8 cellular contexts compared by ENCODE assay signal in the genomic region with DNA sequence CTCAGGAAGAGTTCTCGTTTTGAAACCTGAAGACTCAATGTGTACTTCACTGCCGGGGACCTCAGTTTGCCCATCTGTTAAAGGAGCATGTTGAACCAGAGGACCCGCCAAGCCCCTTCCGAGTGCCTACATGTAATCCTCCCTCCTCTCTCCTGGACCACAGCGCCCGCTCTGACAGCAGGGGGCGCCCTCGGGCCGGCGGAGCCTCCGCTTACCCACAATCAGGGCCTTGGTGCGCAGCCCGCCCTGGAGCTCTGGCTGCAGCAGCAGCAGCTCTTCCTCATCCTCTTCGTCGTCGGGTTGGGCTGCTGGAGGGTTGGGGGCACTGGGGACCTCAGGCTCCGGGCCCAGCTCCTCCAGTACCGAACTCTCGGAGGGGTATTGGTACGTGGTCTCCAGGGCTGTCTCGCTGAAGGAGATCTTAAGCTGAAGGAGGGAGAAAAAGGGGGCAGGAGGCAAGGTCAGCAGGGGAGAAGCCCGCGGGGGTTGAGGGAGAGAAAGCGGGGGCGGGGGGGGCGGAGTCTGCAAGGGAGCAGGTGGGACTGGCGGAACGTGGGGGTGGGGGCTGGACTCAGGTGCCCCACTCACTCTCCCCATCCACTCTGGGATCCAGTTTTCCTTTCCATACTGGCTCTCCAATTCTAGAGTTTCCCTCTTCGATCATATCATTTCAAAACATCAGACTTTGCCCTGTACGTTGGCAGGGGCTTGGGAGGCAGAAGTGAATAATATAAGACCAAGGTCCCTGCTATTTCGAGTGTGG. TPM values are rescaled to one million over a fixed set of nuclear protein-coding genes. Genes with fewer than 3 reads are reported as not detected.
DNase-seq lines count a peak whose midpoint lies in the region; ATAC-seq and TF ChIP-seq lines count a peak whose summit lies in the region.

No MANE protein-coding gene starts in this region.

- CTCF ChIA-PET in CD8-positive, alpha-beta T cell (lab: Charles Lee): interaction anchor here (0.6 to 17.5 kb wide), 36 partner anchors 9 to 776 kb away, joined by 3 to 879 read pairs (median 4); partner anchors contain the start of genes MDC1, NRM and TUBB
- CTCF ChIA-PET in HCT116 (lab: Charles Lee): interaction anchor here (0.6 to 3.9 kb wide), 16 partner anchors 8 to 688 kb away, joined by 3 to 70 read pairs (median 6); partner anchors contain the start of genes MDC1, NRM and TUBB
- CTCF ChIA-PET in activated CD4-positive, alpha-beta T cell treated with anti-CD3 and anti-CD28 coated beads for 36 hours (lab: Charles Lee): interaction anchor here (0.5 to 5.2 kb wide), 35 partner anchors 9 to 881 kb away, joined by 3 to 97 read pairs (median 4); partner anchors contain the start of genes ABCF1, GTF2H4, MDC1 and NRM

- no peaks in the 10 kb centered on the region for H4K20me1 ChIP-seq in HCT116 (ENCODE audit: insufficient read depth)

- H3K27ac ChIP-seq in CD8-positive, alpha-beta T cell (ENCODE audit: low read depth, low read length): peak overlapping the region; percentile 21
- H3K27ac ChIP-seq in HCT116 (ENCODE audit: low read depth, low read length): 0 out of 2 replicates have a peak overlapping the region, but pooled peaks have one; percentile 8

- no peaks in the 10 kb centered on the region for H3K27me3 Mint-ChIP-seq in CD8-positive, alpha-beta T cell (ENCODE audit: low read depth)
- no peaks in the 10 kb centered on the region for H3K27me3 Mint-ChIP-seq in activated CD4-positive, alpha-beta T cell treated with anti-CD3 and anti-CD28 coated beads for 36 hours

- peaks cover 72% of the 10 kb centered on the region for H3K36me3 Mint-ChIP-seq in CD8-positive, alpha-beta T cell
- H3K36me3 Mint-ChIP-seq in activated CD4-positive, alpha-beta T cell treated with anti-CD3 and anti-CD28 coated beads for 36 hours (ENCODE audit: low read depth): peaks cover 79% of the 10 kb centered on the region

- ATAC-seq in CD8-positive, alpha-beta T cell: peak; percentile 32
- ATAC-seq in HCT116 (peak; percentile 85), left colon (peak; percentile 88), HG03175 (IDR thresholded peaks at IDR 0.05; ENCODE audit: unreplicated experiment) (no peak)
- peak; percentile 37 for ATAC-seq in activated CD4-positive, alpha-beta T cell treated with anti-CD3 and anti-CD28 coated beads for 36 hours

- H3K4me1 Mint-ChIP-seq in CD8-positive, alpha-beta T cell (ENCODE audit: low read depth): peaks cover 38% of the 10 kb centered on the region
- peaks cover 23% of the 10 kb centered on the region for H3K4me1 Mint-ChIP-seq in activated CD4-positive, alpha-beta T cell treated with anti-CD3 and anti-CD28 coated beads for 36 hours

- BruUV-seq in HCT116 (replicated peaks; lab: Mats Ljungman, UMichigan): no TSS peak

- POLR2A ChIA-PET in CD8-positive, alpha-beta T cell (lab: Charles Lee): interaction anchor here (0.5 to 16.5 kb wide), 14 partner anchors 8 to 205 kb away, joined by 3 to 324 read pairs (median 4); partner anchors contain the start of genes DDR1, MDC1, MRPS18B and NRM
- POLR2A ChIA-PET in HCT116 (lab: Charles Lee): interaction anchor here (0.7 to 2.6 kb wide), 6 partner anchors 8 to 82 kb away, joined by 4 to 15 read pairs (median 6); partner anchors contain the start of gene MDC1
- POLR2A ChIA-PET in activated CD4-positive, alpha-beta T cell treated with anti-CD3 and anti-CD28 coated beads for 36 hours (lab: Charles Lee): interaction anchor here (0.5 to 1.6 kb wide), 10 partner anchors 8 to 52 kb away, joined by 3 to 18 read pairs (median 4); partner anchors contain the start of genes C6orf136 and MDC1

- H3K9ac ChIP-seq in HCT116 (ENCODE audit: low read length): 0 out of 2 replicates have a peak overlapping the region, but pooled peaks have one; percentile 19

- H3K27me3 ChIP-seq in CD8-positive, alpha-beta T cell (ENCODE audit: insufficient read depth, low read length): no peaks in the 10 kb centered on the region
- H3K27me3 ChIP-seq in HCT116 (ENCODE audit: insufficient read depth, low read length): no peaks in the 10 kb centered on the region

- RAD21 ChIA-PET in HCT116 (lab: Charles Lee; ENCODE audit: low non-redundant PET in 1 of 2, low total read pairs in 2 of 2, uncharacterized antibody in 2 of 2, unreplicated experiment in 2 of 2): interaction anchor here (1.0 to 2.0 kb wide), 4 partner anchors 44 to 52 kb away, joined by 3 to 22 read pairs (median 12); no protein-coding TSS in a partner anchor

- TF ChIP-seq POLR2A in HCT116 (IDR thresholded peaks at IDR 0.05; ENCODE audit: borderline replicate concordance, extremely low read depth, insufficient read depth, insufficient read length): no peak

- H3K27ac Mint-ChIP-seq in CD8-positive, alpha-beta T cell: peak overlapping the region; percentile 99
- H3K27ac Mint-ChIP-seq in activated CD4-positive, alpha-beta T cell treated with anti-CD3 and anti-CD28 coated beads for 36 hours: peak overlapping the region; percentile 97

- TF ChIP-seq CTCF in CD8-positive, alpha-beta T cell (IDR thresholded peaks at IDR 0.05): peak; percentile 92
- TF ChIP-seq CTCF in HCT116 (IDR thresholded peaks at IDR 0.05 in 2 of 3, conservative IDR thresholded peaks at IDR 0.05 in 1 of 3; ENCODE audit: borderline replicate concordance in 1 of 3, insufficient read depth in 1 of 3, low read depth in 2 of 3, low read length in 2 of 3): peak in 2 of 3 experiments; percentile 96; a peak in 4 of 6 replicates

- no peaks in the 10 kb centered on the region for H3K9me3 ChIP-seq in CD8-positive, alpha-beta T cell (ENCODE audit: low read length)
- H3K9me3 ChIP-seq in HCT116 (ENCODE audit: control insufficient read depth in 1 of 2, insufficient read depth in 1 of 2, low read depth in 1 of 2, low read length in 2 of 2): no peaks in the 10 kb centered on the region

- intact Hi-C loops in CD8-positive, alpha-beta T cell (cut with DNase I, micrococcal nuclease): loop anchor here (1.0 to 10.0 kb wide), 4 partner anchors 43 to 408 kb away; no protein-coding TSS in a partner anchor
- intact Hi-C loops in HCT116 (cut with micrococcal nuclease): loop anchor here (1.0 to 5.0 kb wide), 5 partner anchors 43 to 408 kb away; no protein-coding TSS in a partner anchor
- intact Hi-C loops in activated CD4-positive, alpha-beta T cell treated with anti-CD3 and anti-CD28 coated beads for 36 hours (cut with DNase I, micrococcal nuclease): loop anchor here (1.0 to 5.0 kb wide), 5 partner anchors 43 to 198 kb away; partner anchors contain the start of gene FLOT1 (in 1 of the 2)
- intact Hi-C loops in left colon (cut with DNase I, micrococcal nuclease): loop anchor here (2.0 to 10.0 kb wide), 4 partner anchors 43 to 206 kb away; partner anchors contain the start of genes DDR1 (in 1 of the 2), FLOT1 (in 1 of the 2), IER3 (in 1 of the 2) and TUBB (in 1 of the 2)

- H2AFZ ChIP-seq in HCT116 (ENCODE audit: low read depth, low read length, poor library complexity, severe bottlenecking): no peak overlapping the region

- H3K36me3 ChIP-seq in CD8-positive, alpha-beta T cell (ENCODE audit: insufficient read depth, low read length): peaks cover 22% of the 10 kb centered on the region
- peaks cover 9 to 19% of the 10 kb centered on the region in 2 experiments; a peak in 3 of 4 replicates for H3K36me3 ChIP-seq in HCT116 (ENCODE audit: control insufficient read depth in 1 of 2, insufficient read depth in 2 of 2, low read length in 2 of 2)

- peaks cover 27% of the 10 kb centered on the region for H3K4me1 ChIP-seq in CD8-positive, alpha-beta T cell (ENCODE audit: insufficient read depth, low read length)
- peaks cover 22 to 34% of the 10 kb centered on the region in 2 experiments for H3K4me1 ChIP-seq in HCT116 (ENCODE audit: control insufficient read depth in 1 of 2, insufficient read depth in 2 of 2, low read length in 2 of 2)

- DNase-seq in CD8-positive, alpha-beta T cell: peak; percentile 88 to 98 (median 92)
- DNase-seq in HCT116 (ENCODE audit: low read depth, low spot score): no peak
- peak; percentile 72 for DNase-seq in NCI-H2196 (lab: John Stamatoyannopoulos, UW; ENCODE audit: unreplicated experiment)
- DNase-seq in activated CD4-positive, alpha-beta T cell treated with anti-CD3 and anti-CD28 coated beads for 36 hours: peak; percentile 96
- DNase-seq in cerebellum (ENCODE audit: low spot score): peak; percentile 82
- DNase-seq in left colon: peak; percentile 83 to 89
- DNase-seq in stimulated activated CD4-positive, alpha-beta T cell treated with anti-CD3 and anti-CD28 coated beads, Interleukin-1b, Interleukin-23, amount 100 ng/mL, for 4 hours (ENCODE audit: low read depth in 2 of 2): peak; percentile 90 to 92

- H3K4me2 ChIP-seq in HCT116 (ENCODE audit: low read length): peak overlapping the region; percentile 36

- H3K4me3 Mint-ChIP-seq in CD8-positive, alpha-beta T cell: peak overlapping the region; percentile 99
- peak overlapping the region; percentile 100 for H3K4me3 Mint-ChIP-seq in activated CD4-positive, alpha-beta T cell treated with anti-CD3 and anti-CD28 coated beads for 36 hours

- TF ChIP-seq RAD21 in HCT116 (IDR thresholded peaks at IDR 0.05; ENCODE audit: low read depth): no peak

- H3K9me2 ChIP-seq in HCT116 (ENCODE audit: insufficient read depth): no peaks in the 10 kb centered on the region

- no peaks in the 10 kb centered on the region for H3K9me3 Mint-ChIP-seq in CD8-positive, alpha-beta T cell
- no peaks in the 10 kb centered on the region for H3K9me3 Mint-ChIP-seq in activated CD4-positive, alpha-beta T cell treated with anti-CD3 and anti-CD28 coated beads for 36 hours (ENCODE audit: low read depth)

- H3K4me3 ChIP-seq in CD8-positive, alpha-beta T cell (ENCODE audit: low read depth, low read length): peak overlapping the region; percentile 86
- no peak overlapping the region for H3K4me3 ChIP-seq in HCT116 (replicated peaks in 1 of 2; ENCODE audit: low read depth in 1 of 2, low read length in 2 of 2)

- peaks cover 35% of the 10 kb centered on the region for H3K79me2 ChIP-seq in HCT116 (ENCODE audit: insufficient read depth, low read length)

RNA-seq across cellular contexts. Expression of gene DHX16, which starts 6.3 kb away (rescaled TPM):
- 10 to 100 TPM; 15.8 to 17.9 TPM for total RNA-seq in CD8-positive, alpha-beta T cell
- 46.0 TPM for total RNA-seq in HCT116 (2021; ENCODE audit: unreplicated experiment)
- 52.5 and 53.1 TPM in 2 replicates for polyA plus RNA-seq in HCT116 (2012)
- total RNA-seq in activated CD4-positive, alpha-beta T cell treated with anti-CD3 and anti-CD28 coated beads for 36 hours: 10 to 100 TPM; 34.5 to 36.7 TPM
- total RNA-seq in cerebellum: 17.2 TPM
- total RNA-seq in left colon: 10 to 100 TPM; 27.8 to 34.8 TPM

RNA-seq across cellular contexts. Expression of gene PPP1R18, which starts 7.3 kb away (rescaled TPM):
- 10 to 100 TPM; 24.1 to 26.0 TPM for total RNA-seq in CD8-positive, alpha-beta T cell
- total RNA-seq in HCT116 (2021; ENCODE audit: unreplicated experiment) (33.6 TPM), cerebellum (27.9 TPM), left colon (10 to 100 TPM in 1 of 2 donors, 1 to 10 TPM in 1; 6.3 to 16.7 TPM)
- 30.7 and 36.9 TPM in 2 replicates for polyA plus RNA-seq in HCT116 (2012)
- 100 to 1,000 TPM; 145 to 186 TPM for total RNA-seq in activated CD4-positive, alpha-beta T cell treated with anti-CD3 and anti-CD28 coated beads for 36 hours

RNA-seq across cellular contexts. Expression of gene NRM, which starts 11.6 kb away (rescaled TPM):
- total RNA-seq in CD8-positive, alpha-beta T cell: 1 to 10 TPM; 1.5 to 2.0 TPM
- total RNA-seq in HCT116 (2021; ENCODE audit: unreplicated experiment) (13.6 TPM), cerebellum (9.2 TPM), left colon (1 to 10 TPM; 4.6 to 5.4 TPM)
- polyA plus RNA-seq in HCT116 (2012): 13.3 and 18.6 TPM in 2 replicates
- total RNA-seq in activated CD4-positive, alpha-beta T cell treated with anti-CD3 and anti-CD28 coated beads for 36 hours: 10 to 100 TPM; 25.8 to 36.4 TPM

RNA-seq across cellular contexts. Expression of gene C6orf136, which starts 32.2 kb away (rescaled TPM):
- total RNA-seq in CD8-positive, alpha-beta T cell: 10 to 100 TPM; 31.4 to 36.0 TPM
- total RNA-seq in HCT116 (2021; ENCODE audit: unreplicated experiment): 34.8 TPM
- polyA plus RNA-seq in HCT116 (2012): 26.5 and 27.6 TPM in 2 replicates
- total RNA-seq in activated CD4-positive, alpha-beta T cell treated with anti-CD3 and anti-CD28 coated beads for 36 hours: 10 to 100 TPM; 26.5 to 30.8 TPM
- 8.4 TPM for total RNA-seq in cerebellum
- 100 to 1,000 TPM in 1 of 2 donors, 10 to 100 TPM in 1; 78.9 to 101 TPM for total RNA-seq in left colon

RNA-seq across cellular contexts. Expression of gene MDC1, which starts 37.9 kb away (rescaled TPM):
- 10 to 100 TPM; 38.9 to 48.8 TPM for total RNA-seq in CD8-positive, alpha-beta T cell
- total RNA-seq in HCT116 (2021; ENCODE audit: unreplicated experiment) (75.8 TPM), cerebellum (9.5 TPM), left colon (10 to 100 TPM; 11.1 to 16.3 TPM)
- polyA plus RNA-seq in HCT116 (2012): 55.7 and 59.3 TPM in 2 replicates
- 100 to 1,000 TPM in 1 of 2 experiments, 10 to 100 TPM in 1; 92.0 to 101 TPM for total RNA-seq in activated CD4-positive, alpha-beta T cell treated with anti-CD3 and anti-CD28 coated beads for 36 hours
